In genomic region chrX:85506871-85507270, GRCh38 we compare ENCODE assay signal across 9 cellular contexts.
"Had no signal": no experiment of that assay in that cellular context is flagged by ENCODE, and none has a peak within 500 bp of the region (broad histone marks: within the 10 kb centered on the region; RNA-seq: fewer than 3 reads in every experiment).

No MANE protein-coding gene starts in this region.

- H3K9me3 Mint-ChIP-seq: HFFc6, IgD-negative memory B cell had no signal

- H3K4me3 Mint-ChIP-seq: HFFc6, IgD-negative memory B cell had no signal

- H3K27ac ChIP-seq: GM23248, HL-60 had no signal

- H3K36me3 ChIP-seq: HAP-1 had no signal

- H3K36me3 Mint-ChIP-seq: IgD-negative memory B cell had no signal

- H3K27ac Mint-ChIP-seq: HFFc6, IgD-negative memory B cell had no signal

- ATAC-seq: HCT116, HepG2 had no signal

- H3K4me1 Mint-ChIP-seq: IgD-negative memory B cell had no signal

- H3K27me3 Mint-ChIP-seq: IgD-negative memory B cell had no signal

- H3K9ac ChIP-seq: GM23248 had no signal

- H3K9me3 ChIP-seq: HAP-1 had no signal

- DNase-seq: GM23248, GOT3, H7, HFFc6 had no signal

- H2AFZ ChIP-seq: GM23248 had no signal

- H3K4me3 ChIP-seq: GM23248, HAP-1 had no signal
